In the genomic region with DNA sequence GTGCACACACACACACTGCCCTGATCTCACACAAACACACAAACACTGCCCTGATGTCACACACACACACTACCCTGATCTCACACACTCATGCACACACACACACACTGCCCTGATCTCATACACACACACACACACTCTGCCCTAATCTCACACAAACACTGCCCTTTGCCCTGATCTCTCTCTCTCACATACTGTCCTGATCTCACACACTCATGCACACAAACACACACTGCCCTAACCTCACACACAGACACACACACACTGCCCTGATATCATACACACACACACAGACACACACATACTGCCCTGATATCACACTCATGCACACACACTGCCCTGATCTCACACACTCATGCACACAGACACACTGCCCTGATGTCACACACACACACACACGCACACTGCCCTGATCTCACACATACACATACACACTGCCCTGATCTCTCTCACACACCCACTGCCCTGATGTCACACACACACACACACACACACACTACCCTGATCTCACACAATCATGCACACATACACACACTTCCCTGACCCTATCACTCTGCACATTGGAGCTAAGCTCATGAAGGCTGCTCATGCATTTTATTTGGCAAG, we compare ENCODE assay signal across 17 cellular contexts.
DNase-seq lines count a peak whose midpoint lies in the region; ATAC-seq, FAIRE-seq and TF ChIP-seq lines count a peak whose summit lies in the region.
"Had no signal": no experiment of that assay in that cellular context is flagged by ENCODE, and none has a peak within 500 bp of the region (broad histone marks: within the 10 kb centered on the region; RNA-seq: fewer than 3 reads in every experiment).

No MANE protein-coding gene starts in this region.

- no peak overlapping the region for H4K8ac ChIP-seq in H9 (replicated peaks; ENCODE audit: insufficient read length, low read depth, low read length)

- H3K9me2 ChIP-seq in hepatocyte (replicated peaks; ENCODE audit: insufficient read depth): no peaks in the 10 kb centered on the region

- H2BK120ac ChIP-seq in H9 (ENCODE audit: low read depth, low read length, poor library complexity, severe bottlenecking): no peak overlapping the region

- ATAC-seq in omental fat pad (ENCODE audit: low FRiP score): no peak
- ATAC-seq in HG02938 (IDR thresholded peaks at IDR 0.05; ENCODE audit: unreplicated experiment): no peak

- no peak for TF ChIP-seq POLR2A in esophagus squamous epithelium (IDR thresholded peaks at IDR 0.05)

- H3K23ac ChIP-seq in H9 (ENCODE audit: insufficient read length, low read depth, low read length): peak overlapping the region; percentile 50

- no peak overlapping the region for H3K4me3 Mint-ChIP-seq in H9
- H3K4me3 Mint-ChIP-seq in activated naive CD4-positive, alpha-beta T cell treated with anti-CD3 and anti-CD28 coated beads, Interleukin-2, amount 10 ng/mL, durations not matched to agents 7 days and 5 days: no peak overlapping the region

- no peaks in the 10 kb centered on the region; a peak in 1 of 5 replicates for H3K9me3 Mint-ChIP-seq in H9
- no peaks in the 10 kb centered on the region for H3K9me3 Mint-ChIP-seq in activated naive CD4-positive, alpha-beta T cell treated with anti-CD3 and anti-CD28 coated beads, Interleukin-2, amount 10 ng/mL, durations not matched to agents 7 days and 5 days

- no peaks in the 10 kb centered on the region for H3K79me1 ChIP-seq in H9 (ENCODE audit: insufficient read depth, low read depth, low read length, poor library complexity, severe bottlenecking)

- H3K79me2 ChIP-seq in H9 (ENCODE audit: insufficient read depth, low read length) (no peaks in the 10 kb centered on the region), hepatocyte (no peaks in the 10 kb centered on the region)

- H3K27ac ChIP-seq in H9 (ENCODE audit: insufficient read length, low read depth, low read length) (no peak overlapping the region), hepatocyte (peak overlapping the region; percentile 28), esophagus squamous epithelium (no peak overlapping the region)
- H3K27ac ChIP-seq: C4-2B, SK-N-MC had no signal

- no peaks in the 10 kb centered on the region for H3K4me1 ChIP-seq in H9 (ENCODE audit: insufficient read depth, low read length)
- peaks cover 17% of the 10 kb centered on the region for H3K4me1 ChIP-seq in hepatocyte (ENCODE audit: insufficient read depth)
- peaks cover 3 to 10% (median 7%) of the 10 kb centered on the region in 3 donors for H3K4me1 ChIP-seq in esophagus squamous epithelium

- H2BK12ac ChIP-seq in H9 (ENCODE audit: insufficient read length, low read depth, low read length): no peak overlapping the region

- H3K27me3 Mint-ChIP-seq in H9 (ENCODE audit: low read depth): peaks cover 55% of the 10 kb centered on the region
- peaks cover 16% of the 10 kb centered on the region for H3K27me3 Mint-ChIP-seq in activated naive CD4-positive, alpha-beta T cell treated with anti-CD3 and anti-CD28 coated beads, Interleukin-2, amount 10 ng/mL, durations not matched to agents 7 days and 5 days

- peak overlapping the region; percentile 5 for H3K18ac ChIP-seq in H9 (ENCODE audit: insufficient read length, low read depth, low read length)

- no peak overlapping the region for H2AK5ac ChIP-seq in H9 (ENCODE audit: insufficient read length, low read length)

- no peak overlapping the region for H3K4me2 ChIP-seq in H9 (ENCODE audit: insufficient read depth, insufficient read length, low read length)
- H3K4me2 ChIP-seq in hepatocyte: no peak overlapping the region

- TF ChIP-seq CTCF in H9 (conservative IDR thresholded peaks at IDR 0.05) (no peak), hepatocyte (IDR thresholded peaks at IDR 0.05; ENCODE audit: poor library complexity) (no peak), omental fat pad (IDR thresholded peaks at IDR 0.05) (no peak), esophagus squamous epithelium (IDR thresholded peaks at IDR 0.05) (no peak)

- H3K36me3 Mint-ChIP-seq in H9 (ENCODE audit: insufficient read depth in 1 of 3, low read depth in 3 of 3): no peaks in the 10 kb centered on the region
- no peaks in the 10 kb centered on the region for H3K36me3 Mint-ChIP-seq in activated naive CD4-positive, alpha-beta T cell treated with anti-CD3 and anti-CD28 coated beads, Interleukin-2, amount 10 ng/mL, durations not matched to agents 7 days and 5 days

- no peak overlapping the region for H3K4ac ChIP-seq in H9 (ENCODE audit: low read depth, low read length)

- H4K20me1 ChIP-seq in H9 (ENCODE audit: control insufficient read depth, insufficient read depth, insufficient read length): no peaks in the 10 kb centered on the region
- H4K20me1 ChIP-seq in hepatocyte (ENCODE audit: insufficient read depth, poor library complexity, severe bottlenecking): no peaks in the 10 kb centered on the region

- H3K4me1 Mint-ChIP-seq in H9: no peaks in the 10 kb centered on the region; a peak in 2 of 4 replicates
- no peaks in the 10 kb centered on the region for H3K4me1 Mint-ChIP-seq in activated naive CD4-positive, alpha-beta T cell treated with anti-CD3 and anti-CD28 coated beads, Interleukin-2, amount 10 ng/mL, durations not matched to agents 7 days and 5 days

- peaks cover 11% of the 10 kb centered on the region; the same call in 1 of the 2 replicates for H3K27me3 ChIP-seq in H9 (ENCODE audit: insufficient read depth, low read length)
- H3K27me3 ChIP-seq in hepatocyte: peaks cover 17% of the 10 kb centered on the region
- peaks cover 4 to 47% (median 7%) of the 10 kb centered on the region in 4 donors for H3K27me3 ChIP-seq in esophagus squamous epithelium

- peak; percentile 95 for FAIRE-seq in HTR-8/SVneo (lab: Jason Lieb, UNC)

- H3K36me3 ChIP-seq in hepatocyte (replicated peaks; ENCODE audit: insufficient read depth, low read depth) (no peaks in the 10 kb centered on the region), esophagus squamous epithelium (no peaks in the 10 kb centered on the region)

- H3K56ac ChIP-seq in H9 (ENCODE audit: insufficient read length, low read depth, low read length): no peak overlapping the region

- no peak overlapping the region for H2BK20ac ChIP-seq in H9 (ENCODE audit: low read depth, low read length, poor library complexity, severe bottlenecking)

- H2BK5ac ChIP-seq in H9 (ENCODE audit: insufficient read length, low read length): no peak overlapping the region

- no CpG with 5 or more reads among the region's 1 CpG for WGBS in H9 (ENCODE audit: extremely low coverage, insufficient read length, low lambda C conversion rate)
- 100% methylated on average over 1 of the region's 1 CpG for WGBS in hepatocyte (ENCODE audit: low lambda C conversion rate, missing lambda C conversion rate)
- 79 to 92% methylated on average over 1 of the region's 1 CpG for WGBS in esophagus squamous epithelium, 2 donors

- no peak overlapping the region for H4K5ac ChIP-seq in H9 (ENCODE audit: insufficient read length, low read depth, low read length)

- no peak overlapping the region for H3K14ac ChIP-seq in H9 (ENCODE audit: insufficient read depth, low read length)

- H2AFZ ChIP-seq in H9 (ENCODE audit: low read length): no peak overlapping the region
- no peak overlapping the region for H2AFZ ChIP-seq in hepatocyte

- CTCF ChIA-PET in activated naive CD4-positive, alpha-beta T cell treated with anti-CD3 and anti-CD28 coated beads, Interleukin-2, amount 10 ng/mL, durations not matched to agents 7 days and 5 days (lab: Charles Lee): no interaction called here

- no peak overlapping the region for H3K4me3 ChIP-seq in hepatocyte
- no peak overlapping the region for H3K4me3 ChIP-seq in esophagus squamous epithelium
- H3K4me3 ChIP-seq: SK-N-MC had no signal

- H4K91ac ChIP-seq in H9 (ENCODE audit: insufficient read length, low read depth, low read length): no peak overlapping the region

- no peak overlapping the region for H3K27ac Mint-ChIP-seq in H9
- no peak overlapping the region for H3K27ac Mint-ChIP-seq in activated naive CD4-positive, alpha-beta T cell treated with anti-CD3 and anti-CD28 coated beads, Interleukin-2, amount 10 ng/mL, durations not matched to agents 7 days and 5 days

- no peak overlapping the region for H3K9ac ChIP-seq in H9 (ENCODE audit: extremely low read depth, insufficient read length, low read length)

- H3T11ph ChIP-seq in H9 (ENCODE audit: low read length): no peak overlapping the region

- DNase-seq in H9: no peak
- no peak for DNase-seq in HTR-8/SVneo (ENCODE audit: insufficient read length, low spot score)
- no peak for DNase-seq in hepatocyte (ENCODE audit: low spot score)
- DNase-seq in omental fat pad (ENCODE audit: low spot score): peak; percentile 12
- no peak for DNase-seq in activated naive CD4-positive, alpha-beta T cell treated with anti-CD3 and anti-CD28 coated beads, Interleukin-2, amount 10 ng/mL, durations not matched to agents 7 days and 5 days
- no peak for DNase-seq in esophagus squamous epithelium (lab: John Stamatoyannopoulos, UW)
- no peak for DNase-seq in H4 (ENCODE audit: low spot score)
- DNase-seq: AML-193, DMS79, NCI-H1105, NCI-H2081 treated with DMSO at 0.1 percent for 48 hours, NCI-H510A, NCI-H774, SHP77 had no signal

- H2BK15ac ChIP-seq in H9 (ENCODE audit: low read depth, low read length): no peak overlapping the region

- H3K23me2 ChIP-seq in H9 (ENCODE audit: insufficient read length, low read depth, low read length, poor library complexity, severe bottlenecking): no peaks in the 10 kb centered on the region

- H3K9me3 ChIP-seq in H9 (ENCODE audit: control insufficient read depth, low read depth, low read length) (no peaks in the 10 kb centered on the region), hepatocyte (ENCODE audit: low read depth) (no peaks in the 10 kb centered on the region), esophagus squamous epithelium (no peaks in the 10 kb centered on the region)

- intact Hi-C loops in esophagus squamous epithelium (cut with DNase I): no loop called here
